32 cellular contexts compared by ENCODE assay signal in the genomic region with DNA sequence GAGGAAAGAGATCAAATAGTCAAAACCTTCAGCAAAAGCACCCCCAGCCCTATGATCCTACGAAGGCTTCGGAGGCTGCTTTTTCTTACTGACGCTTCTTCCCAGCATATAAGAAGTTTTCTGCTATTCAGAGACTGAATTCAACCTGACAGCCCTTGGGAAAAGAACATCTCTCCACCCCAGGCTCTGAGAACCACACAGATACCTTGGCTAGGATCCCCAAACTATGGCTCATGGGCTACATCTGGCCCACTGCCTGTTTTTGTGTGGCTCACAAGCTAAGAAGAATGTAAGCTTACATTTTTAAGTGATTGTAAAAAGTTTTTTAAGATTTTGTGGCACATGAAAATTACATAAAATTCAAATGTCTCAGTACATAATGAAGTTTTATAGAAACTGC. TPM values are rescaled to one million over a fixed set of nuclear protein-coding genes. Genes with fewer than 3 reads are reported as not detected.
DNase-seq lines count a peak whose midpoint lies in the region; ATAC-seq and TF ChIP-seq lines count a peak whose summit lies in the region.
"Had no signal": no experiment of that assay in that cellular context is flagged by ENCODE, and none has a peak within 500 bp of the region (broad histone marks: within the 10 kb centered on the region; RNA-seq: fewer than 3 reads in every experiment).

No MANE protein-coding gene starts in this region.

- in situ Hi-C loops in GM23248 (cut with MboI) = no loop called here
- in situ Hi-C loops in astrocyte of the spinal cord (cut with HindIII; ENCODE audit: low sequenced_read_pairs) = no loop called here

- peak; percentile 71 for DNase-seq in AG08396 (ENCODE audit: low spot score)
- DNase-seq in GM23248 = peak; percentile 96
- peak; percentile 63 for DNase-seq in astrocyte of the spinal cord (ENCODE audit: low read depth, low spot score)
- peak; percentile 44 for DNase-seq in fibroblast of villous mesenchyme (ENCODE audit: low read depth)
- no peak for DNase-seq in right cardiac atrium
- no peak for DNase-seq in stimulated activated naive B cell treated with anti-CD40 and anti-IgM and Interleukin-4, amounts not matched to agents 10 μg/mL and 1 μg/mL and 100 μg/mL, for 72 hours
- no peak for DNase-seq in COLO668 (lab: John Stamatoyannopoulos, UW; ENCODE audit: unreplicated experiment)
- DNase-seq: activated CD4-positive, alpha-beta T cell treated with anti-CD3 and anti-CD28 coated beads, Interleukin-2, amount 10 ng/mL, durations not matched to agents 24 days and 14 days; activated effector memory CD4-positive, alpha-beta T cell treated with anti-CD3 and anti-CD28 coated beads, Interleukin-2, amount 50 U/mL, for 16 hours; activated naive CD8-positive, alpha-beta T cell treated with anti-CD3 and anti-CD28 coated beads for 36 hours; activated T-cell treated with anti-CD3 and anti-CD28 coated beads, Interleukin-2, amount 50 U/mL, for 1 hour; Calu3; mesendoderm; NCI-H1105; NCI-H1930; NCI-H69; Peyer's patch; psoas muscle; SIG-M5; stimulated activated naive CD4-positive, alpha-beta T cell treated with Interleukin-2 at 50 U/mL for 16 hours; testis had no signal

- peaks cover 5% of the 10 kb centered on the region for H3K4me1 ChIP-seq in GM23248 (ENCODE audit: insufficient read depth)
- H3K4me1 ChIP-seq in right cardiac atrium (ENCODE audit: control insufficient read depth, insufficient read depth, low read length) = no peaks in the 10 kb centered on the region
- H3K4me1 ChIP-seq: psoas muscle, testis had no signal

- H3K36me3 Mint-ChIP-seq in stimulated activated naive B cell treated with anti-CD40 and anti-IgM and Interleukin-4, amounts not matched to agents 10 μg/mL and 1 μg/mL and 100 μg/mL, for 72 hours = peaks cover 0 to 7% of the 10 kb centered on the region in 2 donors

- 70 to 80% methylated on average over 3 of the region's 3 CpGs for WGBS in GM23248 (ENCODE audit: low coverage in 1 of 2, low lambda C conversion rate in 2 of 2, missing lambda C conversion rate in 2 of 2), 2 experiments
- 62% methylated on average over 3 of the region's 3 CpGs for WGBS in right cardiac atrium

- intact Hi-C loops in right cardiac atrium (cut with DNase I) = no loop called here

- H3K4me1 Mint-ChIP-seq in stimulated activated naive B cell treated with anti-CD40 and anti-IgM and Interleukin-4, amounts not matched to agents 10 μg/mL and 1 μg/mL and 100 μg/mL, for 72 hours = peaks cover 0 to 1% of the 10 kb centered on the region in 2 donors
- H3K4me1 Mint-ChIP-seq: activated CD4-positive, alpha-beta T cell treated with anti-CD3 and anti-CD28 coated beads, Interleukin-2, amount 10 ng/mL, durations not matched to agents 24 days and 14 days; brain had no signal

- H2AFZ ChIP-seq in GM23248 = no peak overlapping the region
- H2AFZ ChIP-seq: GM23338 had no signal

- peaks cover 4% of the 10 kb centered on the region; the same call in 1 of the 2 replicates for H3F3A ChIP-seq in GM23248 (ENCODE audit: insufficient read depth)

- no peak overlapping the region for H3K4me3 Mint-ChIP-seq in stimulated activated naive B cell treated with anti-CD40 and anti-IgM and Interleukin-4, amounts not matched to agents 10 μg/mL and 1 μg/mL and 100 μg/mL, for 72 hours
- H3K4me3 Mint-ChIP-seq: activated CD4-positive, alpha-beta T cell treated with anti-CD3 and anti-CD28 coated beads, Interleukin-2, amount 10 ng/mL, durations not matched to agents 24 days and 14 days; activated naive CD8-positive, alpha-beta T cell treated with anti-CD3 and anti-CD28 coated beads for 36 hours; brain; GM23338 had no signal

- H3K9ac ChIP-seq in GM23248 = no peak overlapping the region

- H3K4me3 ChIP-seq in GM23248 (no peak overlapping the region), astrocyte of the spinal cord (ENCODE audit: low read depth, low read length) (no peak overlapping the region), fibroblast of villous mesenchyme (ENCODE audit: low read depth, low read length) (no peak overlapping the region), right cardiac atrium (ENCODE audit: low read length) (no peak overlapping the region)
- H3K4me3 ChIP-seq: A549, GM23338, psoas muscle, testis, vagina had no signal

- TF ChIP-seq CTCF in astrocyte of the spinal cord (IDR thresholded peaks at IDR 0.05; ENCODE audit: low read depth, low read length) (no peak), fibroblast of villous mesenchyme (IDR thresholded peaks at IDR 0.05; ENCODE audit: insufficient read depth, low read depth, low read length) (no peak)

- H3K27me3 ChIP-seq in GM23248 (replicated peaks; ENCODE audit: insufficient read depth) (peaks cover 37% of the 10 kb centered on the region), right cardiac atrium (ENCODE audit: control insufficient read depth, insufficient read depth) (no peaks in the 10 kb centered on the region)
- H3K27me3 ChIP-seq: testis, vagina had no signal

- peaks cover 41 to 76% of the 10 kb centered on the region in 2 donors for H3K27me3 Mint-ChIP-seq in stimulated activated naive B cell treated with anti-CD40 and anti-IgM and Interleukin-4, amounts not matched to agents 10 μg/mL and 1 μg/mL and 100 μg/mL, for 72 hours

- ATAC-seq in HG02610 (IDR thresholded peaks at IDR 0.05; ENCODE audit: unreplicated experiment) = no peak
- no peak for ATAC-seq in right cardiac atrium
- no peak for ATAC-seq in stimulated activated naive B cell treated with anti-CD40 and anti-IgM and Interleukin-4, amounts not matched to agents 10 μg/mL and 1 μg/mL and 100 μg/mL, for 72 hours (replicated peaks)
- ATAC-seq: A549, GM23338, left lobe of liver, psoas muscle had no signal

- peak overlapping the region; percentile 50 for H3K4me2 ChIP-seq in GM23248 (ENCODE audit: unreplicated experiment)
- H3K4me2 ChIP-seq: A549, GM23338 had no signal

- H3K9me3 Mint-ChIP-seq in stimulated activated naive B cell treated with anti-CD40 and anti-IgM and Interleukin-4, amounts not matched to agents 10 μg/mL and 1 μg/mL and 100 μg/mL, for 72 hours = peaks cover 8 to 12% of the 10 kb centered on the region in 2 donors

- no peaks in the 10 kb centered on the region for H4K20me1 ChIP-seq in GM23248 (ENCODE audit: insufficient read depth)

- H3K9me2 ChIP-seq in GM23248 (ENCODE audit: insufficient read depth) = no peaks in the 10 kb centered on the region

- H3K36me3 ChIP-seq in GM23248 (ENCODE audit: low read depth) = no peaks in the 10 kb centered on the region
- H3K36me3 ChIP-seq: neutrophil, Peyer's patch, vagina had no signal

- H3K27ac ChIP-seq in GM23248 = no peak overlapping the region
- H3K27ac ChIP-seq in right cardiac atrium (ENCODE audit: low read length) = no peak overlapping the region
- H3K27ac ChIP-seq: A549, C4-2B, neutrophil, psoas muscle, testis, vagina had no signal

- H3K9me3 ChIP-seq in GM23248 (ENCODE audit: low read depth) (no peaks in the 10 kb centered on the region), right cardiac atrium (ENCODE audit: control insufficient read depth, low read length) (no peaks in the 10 kb centered on the region)
- H3K9me3 ChIP-seq: neutrophil, Peyer's patch, psoas muscle, testis, vagina had no signal

- no peaks in the 10 kb centered on the region for H3K79me2 ChIP-seq in GM23248 (ENCODE audit: insufficient read depth)

- no peak overlapping the region for H3K27ac Mint-ChIP-seq in stimulated activated naive B cell treated with anti-CD40 and anti-IgM and Interleukin-4, amounts not matched to agents 10 μg/mL and 1 μg/mL and 100 μg/mL, for 72 hours
- H3K27ac Mint-ChIP-seq: activated CD4-positive, alpha-beta T cell treated with anti-CD3 and anti-CD28 coated beads, Interleukin-2, amount 10 ng/mL, durations not matched to agents 24 days and 14 days; activated naive CD8-positive, alpha-beta T cell treated with anti-CD3 and anti-CD28 coated beads for 36 hours; brain; GM23338 had no signal

RNA-seq across cellular contexts. Expression of gene SLC15A1, which starts 3.0 kb away (rescaled TPM):
- not detected in 2 replicates for total RNA-seq in GM23248 (2014; rRNA removed; shearing (Covaris generic))
- not detected in 2 replicates for polyA plus RNA-seq in GM23248 (2016; fragmentation: Nextera tagmentation; extraction: Ambion mirVana)
- total RNA-seq in fibroblast of villous mesenchyme = not detected in 2 replicates
- under 1 TPM in 1 of 4 donors, not detected in 3; 0.11 TPM for total RNA-seq in right cardiac atrium
- not detected for polyA plus RNA-seq in right cardiac atrium
- total RNA-seq: activated CD4-positive, alpha-beta T cell treated with anti-CD3 and anti-CD28 coated beads, Interleukin-2, amount 10 ng/mL, durations not matched to agents 24 days and 14 days; activated CD8-positive, alpha-beta memory T cell treated with anti-CD3 and anti-CD28 coated beads for 36 hours; activated naive CD8-positive, alpha-beta T cell treated with anti-CD3 and anti-CD28 coated beads for 36 hours; chondrocyte; myocyte; psoas muscle had no signal

Comparison
In these comparisons a context has a peak if more than half of its experiments do, and no peak if none do; other contexts are left out.
1. DNase-seq: peak in AG08396 (single experiment), GM23248 (single experiment), astrocyte of the spinal cord (single experiment) and fibroblast of villous mesenchyme (single experiment); none in right cardiac atrium (0 of 3), stimulated activated naive B cell treated with anti-CD40 and anti-IgM and Interleukin-4, amounts not matched to agents 10 μg/mL and 1 μg/mL and 100 μg/mL, for 72 hours (single experiment) and COLO668 (single experiment).